Comparison of ENCODE assay signal across 16 cellular contexts in the genomic region with DNA sequence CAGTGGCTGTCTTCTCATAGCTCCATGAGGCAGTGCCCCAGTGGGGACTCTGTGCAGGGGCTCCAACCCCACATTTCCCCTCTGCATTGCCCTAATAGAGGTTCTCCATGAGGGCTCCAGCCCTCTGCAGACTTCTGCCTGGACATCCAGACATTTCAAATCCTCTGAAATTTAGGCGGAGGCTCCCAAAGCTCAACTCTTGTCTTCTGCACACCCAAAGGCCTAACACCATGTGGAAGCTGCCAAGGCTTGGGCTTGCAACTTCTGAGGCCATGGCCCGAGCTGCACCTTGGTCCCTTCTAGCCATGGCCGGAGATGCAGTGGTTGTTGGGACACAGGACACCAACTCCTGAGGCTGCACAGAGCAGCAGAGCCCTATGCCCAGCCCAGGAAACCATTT. TPM values are rescaled to one million over a fixed set of nuclear protein-coding genes. Genes with fewer than 3 reads are reported as not detected.
DNase-seq lines count a peak whose midpoint lies in the region; TF ChIP-seq lines count a peak whose summit lies in the region.
"Had no signal": no experiment of that assay in that cellular context is flagged by ENCODE, and none has a peak within 500 bp of the region (broad histone marks: within the 10 kb centered on the region; RNA-seq: fewer than 3 reads in every experiment).

No MANE protein-coding gene starts in this region.

- no peaks in the 10 kb centered on the region for H3K79me2 ChIP-seq in OCI-LY7 (ENCODE audit: insufficient read depth, low read depth, low read length)

- 83% methylated on average over 1 of the region's 3 CpGs for WGBS in suprapubic skin

- H3K9me3 ChIP-seq in OCI-LY7 (ENCODE audit: low read length), result 0 out of 2 replicates have a peak, but pooled peaks cover 9% of the 10 kb centered on the region
- no peaks in the 10 kb centered on the region for H3K9me3 ChIP-seq in suprapubic skin

- H3K4me3 ChIP-seq in OCI-LY7 (ENCODE audit: low read depth, low read length, poor library complexity, severe bottlenecking) (no peak overlapping the region), suprapubic skin (no peak overlapping the region)
- H3K4me3 ChIP-seq: GM23338 had no signal

- CTCF ChIA-PET in OCI-LY7 (lab: Charles Lee; ENCODE audit: unreplicated experiment), result interaction anchor here (0.9 kb wide), 1 partner anchor 19 kb away, joined by 3 read pairs; no protein-coding TSS in a partner anchor

- intact Hi-C loops in OCI-LY7 (cut with micrococcal nuclease; ENCODE audit: unreplicated experiment), result no loop called here

- BruUV-seq in OCI-LY7 (replicated peaks; lab: Mats Ljungman, UMichigan), result no TSS peak

- DNase-seq in DMS 273 (lab: John Stamatoyannopoulos, UW; ENCODE audit: unreplicated experiment) (peak; percentile 21), DMS 273 treated with DMSO at 0.1 percent for 48 hours (lab: John Stamatoyannopoulos, UW) (no peak), OCI-LY7 (ENCODE audit: low spot score) (peak; percentile 29), mesenteric fat pad (ENCODE audit: low spot score) (peak; percentile 49), suprapubic skin (ENCODE audit: low spot score in 2 of 2) (peak; percentile 29 to 50), 8988T (no peak), amniotic stem cell (lab: John Stamatoyannopoulos, UW) (no peak), NCI-H2171 (lab: John Stamatoyannopoulos, UW) (no peak)
- DNase-seq: ACHN; CD4-positive, CD25-positive, alpha-beta regulatory T cell; DND-41; GDM1; H7 had no signal

- H3K27ac ChIP-seq in OCI-LY7 (ENCODE audit: low read depth, low read length, poor library complexity, severe bottlenecking) (no peak overlapping the region), suprapubic skin (no peak overlapping the region)
- H3K27ac ChIP-seq: 22Rv1; BLaER1 treated with 17β-estradiol and CSF1 and Interleukin-3, amounts not matched to agents 10 nM and 100 nM had no signal

- TF ChIP-seq EP300 in suprapubic skin (IDR thresholded peaks at IDR 0.05), result no peak

- TF ChIP-seq CTCF in OCI-LY7 (conservative IDR thresholded peaks at IDR 0.05; ENCODE audit: low read length) (no peak), suprapubic skin (IDR thresholded peaks at IDR 0.05) (no peak)

- H3K36me3 ChIP-seq in OCI-LY7 (ENCODE audit: insufficient read depth, low read length) (no peaks in the 10 kb centered on the region), suprapubic skin (no peaks in the 10 kb centered on the region)

- POLR2A ChIA-PET in OCI-LY7 (lab: Charles Lee), result no interaction called here

- H4K20me1 ChIP-seq in OCI-LY7 (ENCODE audit: insufficient read depth, low read length), result no peaks in the 10 kb centered on the region
- H4K20me1 ChIP-seq: BLaER1 treated with 17β-estradiol and CSF1 and Interleukin-3, amounts not matched to agents 10 nM and 100 nM had no signal

- H3K9me2 ChIP-seq in OCI-LY7 (ENCODE audit: insufficient read depth, low read length), result no peaks in the 10 kb centered on the region

- no peaks in the 10 kb centered on the region for H3K27me3 ChIP-seq in suprapubic skin
- H3K27me3 ChIP-seq: BLaER1 treated with 17β-estradiol and CSF1 and Interleukin-3, amounts not matched to agents 10 nM and 100 nM had no signal

- no peak overlapping the region for H2AFZ ChIP-seq in OCI-LY7 (ENCODE audit: low read length)
- H2AFZ ChIP-seq: GM23338 had no signal

- H3K4me2 ChIP-seq in OCI-LY7 (ENCODE audit: low read length), result no peak overlapping the region
- H3K4me2 ChIP-seq: BLaER1 treated with 17β-estradiol and CSF1 and Interleukin-3, amounts not matched to agents 10 nM and 100 nM; GM23338 had no signal

- TF ChIP-seq POLR2A in suprapubic skin (IDR thresholded peaks at IDR 0.05), result no peak

- H3K4me1 ChIP-seq in OCI-LY7 (ENCODE audit: insufficient read depth, low read length, poor library complexity, severe bottlenecking), result no peaks in the 10 kb centered on the region
- H3K4me1 ChIP-seq in suprapubic skin, result peaks cover 26% of the 10 kb centered on the region

RNA-seq across cellular contexts. Expression of gene PPP2R5C, which starts 20.5 kb away (rescaled TPM):
- total RNA-seq in OCI-LY7 (2014; rRNA removed; shearing (Covaris generic)), result 134 and 161 TPM in 2 replicates
- total RNA-seq in OCI-LY7 (2022), result 236 and 264 TPM in 2 replicates
- 124 TPM for total RNA-seq in mesenteric fat pad
- total RNA-seq in suprapubic skin, result 100 to 1,000 TPM; 104 to 149 (median 119) TPM

Comparison
In these comparisons a context has a peak if more than half of its experiments do, and no peak if none do; other contexts are left out.
1. DNase-seq: peak in DMS 273 (single experiment), OCI-LY7 (single experiment), mesenteric fat pad (single experiment) and suprapubic skin (2 of 2); none in DMS 273 treated with DMSO at 0.1 percent for 48 hours (single experiment), 8988T (single experiment), amniotic stem cell (single experiment) and NCI-H2171 (single experiment).